ENCODE assay signal across 23 cellular contexts in genomic region chr17:35868791-35869190, GRCh38. TPM values are rescaled to one million over a fixed set of nuclear protein-coding genes. Genes with fewer than 3 reads are reported as not detected.
DNase-seq lines count a peak whose midpoint lies in the region; ATAC-seq and TF ChIP-seq lines count a peak whose summit lies in the region.
"Had no signal": no experiment of that assay in that cellular context is flagged by ENCODE, and none has a peak within 500 bp of the region (broad histone marks: within the 10 kb centered on the region; RNA-seq: fewer than 3 reads in every experiment).

TSS of gene HEATR9 (minus strand) at chr17:35868891. CDS start at chr17:35868742, 149 bp downstream.

- peaks cover 61% of the 10 kb centered on the region for H3K4me1 Mint-ChIP-seq in activated CD8-positive, alpha-beta T cell treated with anti-CD3 and anti-CD28 coated beads, Interleukin-2, amount 10 ng/mL, durations not matched to agents 7 days and 5 days (ENCODE audit: low read depth)
- H3K4me1 Mint-ChIP-seq in activated CD8-positive, alpha-beta T cell treated with anti-CD3 and anti-CD28 coated beads for 36 hours (ENCODE audit: low read depth), result peaks cover 38% of the 10 kb centered on the region
- H3K4me1 Mint-ChIP-seq in CD8-positive, alpha-beta T cell (ENCODE audit: low read depth), result peaks cover 42% of the 10 kb centered on the region
- peaks cover 60% of the 10 kb centered on the region for H3K4me1 Mint-ChIP-seq in activated T-helper 1 cell treated with anti-CD3 and anti-CD28 coated beads, Interleukin-12 subunit alpha, Interleukin-12 subunit beta, Interleukin-2, Interleukin-4 antibody, amounts not matched to agents 30 ng/mL and 10 ng/mL and 1 ng/mL, durations not matched to agents 14 hours and 24 hours and 36 hours (ENCODE audit: low read depth)
- peaks cover 38 to 56% of the 10 kb centered on the region in 2 donors for H3K4me1 Mint-ChIP-seq in natural killer cell treated with Interleukin-12 subunit alpha and Interleukin-12 subunit beta and Interleukin-15 and Interleukin-18, amount 100 ng/mL, for 72 hours (ENCODE audit: low read depth in 2 of 2)

- H3K27me3 ChIP-seq in CD8-positive, alpha-beta T cell (ENCODE audit: insufficient read depth, low read length), result no peaks in the 10 kb centered on the region
- H3K27me3 ChIP-seq: SJSA1 had no signal

- POLR2A ChIA-PET in activated CD8-positive, alpha-beta T cell treated with anti-CD3 and anti-CD28 coated beads, Interleukin-2, amount 10 ng/mL, durations not matched to agents 7 days and 5 days (lab: Charles Lee), result interaction anchor here (1.4 kb wide), 1 partner anchor 12 kb away, joined by 6 read pairs; the partner anchor contains the start of gene CCL5
- POLR2A ChIA-PET in activated CD8-positive, alpha-beta T cell treated with anti-CD3 and anti-CD28 coated beads for 36 hours (lab: Charles Lee), result interaction anchor here (1.0 kb wide), 1 partner anchor 102 kb away, joined by 3 read pairs; no protein-coding TSS in a partner anchor
- POLR2A ChIA-PET in CD8-positive, alpha-beta T cell (lab: Charles Lee), result interaction anchor here (0.9 to 1.8 kb wide), 6 partner anchors 9 to 55 kb away, joined by 4 to 9 read pairs (median 4); no protein-coding TSS in a partner anchor

- no peak within 1 kb of the TSS for H3K27ac ChIP-seq in CD8-positive, alpha-beta T cell (ENCODE audit: low read depth, low read length)
- H3K27ac ChIP-seq: HL-60, SJSA1 had no signal

- CTCF ChIA-PET in activated CD8-positive, alpha-beta T cell treated with anti-CD3 and anti-CD28 coated beads, Interleukin-2, amount 10 ng/mL, durations not matched to agents 7 days and 5 days (lab: Charles Lee), result interaction anchor here (0.6 to 1.9 kb wide), 4 partner anchors 19 to 101 kb away, joined by 3 to 7 read pairs (median 3); no protein-coding TSS in a partner anchor
- CTCF ChIA-PET in activated CD8-positive, alpha-beta T cell treated with anti-CD3 and anti-CD28 coated beads for 36 hours (lab: Charles Lee), result interaction anchor here (1.4 to 2.5 kb wide), 3 partner anchors 14 to 100 kb away, joined by 3 to 7 read pairs (median 4); no protein-coding TSS in a partner anchor
- CTCF ChIA-PET in CD8-positive, alpha-beta T cell (lab: Charles Lee), result interaction anchor here (1.7 to 2.0 kb wide), 2 partner anchors 10 to 20 kb away, joined by 7 to 8 read pairs; partner anchors contain the start of gene CCL5

- no peaks in the 10 kb centered on the region for H3K36me3 ChIP-seq in CD8-positive, alpha-beta T cell (ENCODE audit: insufficient read depth, low read length)
- H3K36me3 ChIP-seq: SJSA1 had no signal

- H3K36me3 Mint-ChIP-seq in activated CD8-positive, alpha-beta T cell treated with anti-CD3 and anti-CD28 coated beads, Interleukin-2, amount 10 ng/mL, durations not matched to agents 7 days and 5 days (ENCODE audit: low read depth), result peaks cover 36% of the 10 kb centered on the region
- H3K36me3 Mint-ChIP-seq in activated CD8-positive, alpha-beta T cell treated with anti-CD3 and anti-CD28 coated beads for 36 hours (ENCODE audit: low read depth), result peaks cover 15% of the 10 kb centered on the region
- H3K36me3 Mint-ChIP-seq in CD8-positive, alpha-beta T cell, result peaks cover 24% of the 10 kb centered on the region
- H3K36me3 Mint-ChIP-seq in activated T-helper 1 cell treated with anti-CD3 and anti-CD28 coated beads, Interleukin-12 subunit alpha, Interleukin-12 subunit beta, Interleukin-2, Interleukin-4 antibody, amounts not matched to agents 30 ng/mL and 10 ng/mL and 1 ng/mL, durations not matched to agents 14 hours and 24 hours and 36 hours (ENCODE audit: low read depth), result peaks cover 13% of the 10 kb centered on the region
- peaks cover 16% of the 10 kb centered on the region for H3K36me3 Mint-ChIP-seq in natural killer cell treated with Interleukin-12 subunit alpha and Interleukin-12 subunit beta and Interleukin-15 and Interleukin-18, amount 100 ng/mL, for 72 hours

- H3K9me3 ChIP-seq in CD8-positive, alpha-beta T cell (ENCODE audit: low read length), result no peaks in the 10 kb centered on the region
- H3K9me3 ChIP-seq: SJSA1 had no signal

- H3K27me3 Mint-ChIP-seq in activated CD8-positive, alpha-beta T cell treated with anti-CD3 and anti-CD28 coated beads, Interleukin-2, amount 10 ng/mL, durations not matched to agents 7 days and 5 days (ENCODE audit: low read depth), result no peaks in the 10 kb centered on the region
- H3K27me3 Mint-ChIP-seq in activated CD8-positive, alpha-beta T cell treated with anti-CD3 and anti-CD28 coated beads for 36 hours, result no peaks in the 10 kb centered on the region
- H3K27me3 Mint-ChIP-seq in CD8-positive, alpha-beta T cell (ENCODE audit: low read depth), result no peaks in the 10 kb centered on the region
- H3K27me3 Mint-ChIP-seq in activated T-helper 1 cell treated with anti-CD3 and anti-CD28 coated beads, Interleukin-12 subunit alpha, Interleukin-12 subunit beta, Interleukin-2, Interleukin-4 antibody, amounts not matched to agents 30 ng/mL and 10 ng/mL and 1 ng/mL, durations not matched to agents 14 hours and 24 hours and 36 hours (ENCODE audit: insufficient read depth), result no peaks in the 10 kb centered on the region
- no peaks in the 10 kb centered on the region for H3K27me3 Mint-ChIP-seq in natural killer cell treated with Interleukin-12 subunit alpha and Interleukin-12 subunit beta and Interleukin-15 and Interleukin-18, amount 100 ng/mL, for 72 hours

- H3K4me3 Mint-ChIP-seq in activated CD8-positive, alpha-beta T cell treated with anti-CD3 and anti-CD28 coated beads, Interleukin-2, amount 10 ng/mL, durations not matched to agents 7 days and 5 days, result no peak within 1 kb of the TSS
- no peak within 1 kb of the TSS for H3K4me3 Mint-ChIP-seq in activated CD8-positive, alpha-beta T cell treated with anti-CD3 and anti-CD28 coated beads for 36 hours
- no peak within 1 kb of the TSS for H3K4me3 Mint-ChIP-seq in CD8-positive, alpha-beta T cell
- H3K4me3 Mint-ChIP-seq in activated T-helper 1 cell treated with anti-CD3 and anti-CD28 coated beads, Interleukin-12 subunit alpha, Interleukin-12 subunit beta, Interleukin-2, Interleukin-4 antibody, amounts not matched to agents 30 ng/mL and 10 ng/mL and 1 ng/mL, durations not matched to agents 14 hours and 24 hours and 36 hours, result no peak within 1 kb of the TSS
- H3K4me3 Mint-ChIP-seq in natural killer cell treated with Interleukin-12 subunit alpha and Interleukin-12 subunit beta and Interleukin-15 and Interleukin-18, amount 100 ng/mL, for 72 hours, result no peak within 1 kb of the TSS

- peaks cover 10% of the 10 kb centered on the region for H3K4me1 ChIP-seq in CD8-positive, alpha-beta T cell (ENCODE audit: insufficient read depth, low read length)
- H3K4me1 ChIP-seq: SJSA1 had no signal

- peak within 1 kb of the TSS; percentile 3 for H3K27ac Mint-ChIP-seq in activated CD8-positive, alpha-beta T cell treated with anti-CD3 and anti-CD28 coated beads, Interleukin-2, amount 10 ng/mL, durations not matched to agents 7 days and 5 days
- no peak within 1 kb of the TSS for H3K27ac Mint-ChIP-seq in activated CD8-positive, alpha-beta T cell treated with anti-CD3 and anti-CD28 coated beads for 36 hours
- peak within 1 kb of the TSS; percentile 3 for H3K27ac Mint-ChIP-seq in CD8-positive, alpha-beta T cell
- peak within 1 kb of the TSS; percentile 45 for H3K27ac Mint-ChIP-seq in activated T-helper 1 cell treated with anti-CD3 and anti-CD28 coated beads, Interleukin-12 subunit alpha, Interleukin-12 subunit beta, Interleukin-2, Interleukin-4 antibody, amounts not matched to agents 30 ng/mL and 10 ng/mL and 1 ng/mL, durations not matched to agents 14 hours and 24 hours and 36 hours
- H3K27ac Mint-ChIP-seq in natural killer cell treated with Interleukin-12 subunit alpha and Interleukin-12 subunit beta and Interleukin-15 and Interleukin-18, amount 100 ng/mL, for 72 hours, result peak within 1 kb of the TSS; percentile 32 to 68

- no peaks in the 10 kb centered on the region for H3K9me3 Mint-ChIP-seq in activated CD8-positive, alpha-beta T cell treated with anti-CD3 and anti-CD28 coated beads, Interleukin-2, amount 10 ng/mL, durations not matched to agents 7 days and 5 days (ENCODE audit: insufficient read depth)
- H3K9me3 Mint-ChIP-seq in activated CD8-positive, alpha-beta T cell treated with anti-CD3 and anti-CD28 coated beads for 36 hours, result no peaks in the 10 kb centered on the region
- no peaks in the 10 kb centered on the region for H3K9me3 Mint-ChIP-seq in CD8-positive, alpha-beta T cell
- H3K9me3 Mint-ChIP-seq in activated T-helper 1 cell treated with anti-CD3 and anti-CD28 coated beads, Interleukin-12 subunit alpha, Interleukin-12 subunit beta, Interleukin-2, Interleukin-4 antibody, amounts not matched to agents 30 ng/mL and 10 ng/mL and 1 ng/mL, durations not matched to agents 14 hours and 24 hours and 36 hours, result no peaks in the 10 kb centered on the region
- no peaks in the 10 kb centered on the region for H3K9me3 Mint-ChIP-seq in natural killer cell treated with Interleukin-12 subunit alpha and Interleukin-12 subunit beta and Interleukin-15 and Interleukin-18, amount 100 ng/mL, for 72 hours

- TF ChIP-seq CTCF in activated CD8-positive, alpha-beta T cell treated with anti-CD3 and anti-CD28 coated beads for 36 hours (IDR thresholded peaks at IDR 0.05), result no peak
- TF ChIP-seq CTCF in CD8-positive, alpha-beta T cell (IDR thresholded peaks at IDR 0.05), result no peak

- ATAC-seq in activated CD8-positive, alpha-beta T cell treated with anti-CD3 and anti-CD28 coated beads, Interleukin-2, amount 10 ng/mL, durations not matched to agents 7 days and 5 days, result no peak
- ATAC-seq in activated CD8-positive, alpha-beta T cell treated with anti-CD3 and anti-CD28 coated beads for 36 hours, result no peak
- ATAC-seq in CD8-positive, alpha-beta T cell, result no peak
- ATAC-seq in natural killer cell treated with Interleukin-12 subunit alpha and Interleukin-12 subunit beta and Interleukin-15 and Interleukin-18, amount 100 ng/mL, for 72 hours, result no peak
- ATAC-seq in left colon, result no peak
- ATAC-seq: HCT116, PC-3, Right ventricle myocardium inferior had no signal

- DNase-seq in activated CD8-positive, alpha-beta T cell treated with anti-CD3 and anti-CD28 coated beads, Interleukin-2, amount 10 ng/mL, durations not matched to agents 7 days and 5 days, result no peak
- no peak for DNase-seq in activated CD8-positive, alpha-beta T cell treated with anti-CD3 and anti-CD28 coated beads for 36 hours
- no peak for DNase-seq in CD8-positive, alpha-beta T cell
- DNase-seq in activated T-helper 1 cell treated with anti-CD3 and anti-CD28 coated beads, Interleukin-12 subunit alpha, Interleukin-12 subunit beta, Interleukin-2, Interleukin-4 antibody, amounts not matched to agents 30 ng/mL and 10 ng/mL and 1 ng/mL, durations not matched to agents 14 hours and 24 hours and 36 hours (ENCODE audit: low spot score), result no peak
- DNase-seq in natural killer cell treated with Interleukin-12 subunit alpha and Interleukin-12 subunit beta and Interleukin-15 and Interleukin-18, amount 100 ng/mL, for 72 hours (ENCODE audit: low spot score), result no peak
- DNase-seq in DMS 273 treated with DMSO at 0.1 percent for 48 hours (lab: John Stamatoyannopoulos, UW) (no peak), left colon (no peak)
- DNase-seq: C1 segment of cervical spinal cord; NCI-H1048; NCI-H1417; NCI-H1694; NCI-H2029 treated with DMSO at 0.1 percent for 48 hours; NCI-H446 treated with DMSO at 0.1 percent for 48 hours; NCI-H526; NCI-H82; NK-92 treated with Interleukin-12 subunit alpha and Interleukin-12 subunit beta, amount 100 ng/mL, for 24 hours; PC-3 had no signal

- H3K4me3 ChIP-seq in CD8-positive, alpha-beta T cell (ENCODE audit: low read depth, low read length), result no peak within 1 kb of the TSS
- H3K4me3 ChIP-seq: SJSA1 had no signal

- intact Hi-C loops in activated CD8-positive, alpha-beta T cell treated with anti-CD3 and anti-CD28 coated beads for 36 hours (cut with micrococcal nuclease), result no loop called here
- intact Hi-C loops in CD8-positive, alpha-beta T cell (cut with DNase I, micrococcal nuclease), result no loop called here
- intact Hi-C loops in activated T-helper 1 cell treated with anti-CD3 and anti-CD28 coated beads, Interleukin-12 subunit alpha, Interleukin-12 subunit beta, Interleukin-2, Interleukin-4 antibody, amounts not matched to agents 30 ng/mL and 10 ng/mL and 1 ng/mL, durations not matched to agents 14 hours and 24 hours and 36 hours (cut with micrococcal nuclease), result no loop called here
- intact Hi-C loops in left colon (cut with DNase I, micrococcal nuclease), result no loop called here

RNA-seq across cellular contexts. Expression of gene HEATR9, which starts in this region (rescaled TPM):
- total RNA-seq in activated CD8-positive, alpha-beta T cell treated with anti-CD3 and anti-CD28 coated beads, Interleukin-2, amount 10 ng/mL, durations not matched to agents 7 days and 5 days, result 1 to 10 TPM; 1.1 TPM
- total RNA-seq in activated CD8-positive, alpha-beta T cell treated with anti-CD3 and anti-CD28 coated beads for 36 hours, result under 1 TPM; 0.38 to 0.70 TPM
- 1 to 10 TPM; 2.1 to 2.5 TPM for total RNA-seq in CD8-positive, alpha-beta T cell
- total RNA-seq in activated T-helper 1 cell treated with anti-CD3 and anti-CD28 coated beads, Interleukin-12 subunit alpha, Interleukin-12 subunit beta, Interleukin-2, Interleukin-4 antibody, amounts not matched to agents 30 ng/mL and 10 ng/mL and 1 ng/mL, durations not matched to agents 14 hours and 24 hours and 36 hours, result 0.13 TPM in 1 of 2 replicates, not detected in the other
- 1 to 10 TPM in 1 of 2 donors, under 1 TPM in 1; 0.81 to 2.9 TPM for total RNA-seq in natural killer cell treated with Interleukin-12 subunit alpha and Interleukin-12 subunit beta and Interleukin-15 and Interleukin-18, amount 100 ng/mL, for 72 hours
- total RNA-seq in left colon, result not detected
- total RNA-seq: H4, PC-3, Right ventricle myocardium inferior, RPMI7951, SJSA1 had no signal
